ENCODE assay signal across 8 cellular contexts in genomic region chr12:64256166-64256800, GRCh38. TPM values are rescaled to one million over a fixed set of nuclear protein-coding genes. Genes with fewer than 3 reads are reported as not detected.
DNase-seq lines count a peak whose midpoint lies in the region; ATAC-seq, FAIRE-seq and TF ChIP-seq lines count a peak whose summit lies in the region.

No MANE protein-coding gene starts in this region.

- RAD21 ChIA-PET in GM12878 (lab: Charles Lee; ENCODE audit: unreplicated experiment), result interaction anchor here (1.0 to 1.7 kb wide), 4 partner anchors 10 to 413 kb away, joined by 3 to 9 read pairs (median 4); partner anchors contain the start of gene SRGAP1

- H3K9me3 ChIP-seq in GM23248 (ENCODE audit: low read depth), result no peaks in the 10 kb centered on the region
- no peaks in the 10 kb centered on the region for H3K9me3 ChIP-seq in GM12878 (replicated peaks; ENCODE audit: control insufficient read depth, insufficient read depth, low read length)
- no peaks in the 10 kb centered on the region for H3K9me3 ChIP-seq in suprapubic skin

- no TSS peak for BruUV-seq in GM12878 (replicated peaks; lab: Mats Ljungman, UMichigan)

- peaks cover 12% of the 10 kb centered on the region for H3F3A ChIP-seq in GM23248 (ENCODE audit: insufficient read depth)

- H3K4me3 ChIP-seq in AG10803 (ENCODE audit: low read length), result no peak overlapping the region
- H3K4me3 ChIP-seq in GM23248, result no peak overlapping the region
- no peak overlapping the region for H3K4me3 ChIP-seq in GM12878
- H3K4me3 ChIP-seq in suprapubic skin, result no peak overlapping the region

- H3K27me3 ChIP-seq in GM23248 (replicated peaks; ENCODE audit: insufficient read depth) (no peaks in the 10 kb centered on the region), GM12878 (replicated peaks in 1 of 2; ENCODE audit: control insufficient read depth in 2 of 2, insufficient read depth in 2 of 2, low read length in 1 of 2) (no peaks in the 10 kb centered on the region), suprapubic skin (no peaks in the 10 kb centered on the region)

- in situ Hi-C loops in GM23248 (cut with MboI) (no loop called here), GM12878 (cut with MboI) (loop anchor here (25.0 kb wide), 2 partner anchors 844 to 1144 kb away; no protein-coding TSS in a partner anchor)

- TF ChIP-seq CTCF in AG10803 (conservative IDR thresholded peaks at IDR 0.05; ENCODE audit: low read length) (peak; percentile 79), GM12878 (IDR thresholded peaks at IDR 0.05 in 2 of 3, conservative IDR thresholded peaks at IDR 0.05 in 1 of 3; ENCODE audit: control insufficient read depth in 2 of 3, extremely low read depth in 1 of 3, insufficient read depth in 1 of 3, low read depth in 3 of 3, low read length in 3 of 3) (peak; percentile 38 to 72 (median 46); a peak in 5 of 6 replicates), suprapubic skin (IDR thresholded peaks at IDR 0.05) (peak; percentile 50 to 63)

- WGBS in GM23248 (ENCODE audit: low coverage in 1 of 2, low lambda C conversion rate in 2 of 2, missing lambda C conversion rate in 2 of 2), 2 experiments, result 52 to 53% methylated on average over 4 of the region's 4 CpGs
- 75% methylated on average over 4 of the region's 4 CpGs for WGBS in GM12878 (ENCODE audit: insufficient coverage, insufficient replicate concordance, low lambda C conversion rate, missing lambda C conversion rate)
- 63% methylated on average over 4 of the region's 4 CpGs for WGBS in suprapubic skin

- no peak overlapping the region for H3K4me2 ChIP-seq in GM23248 (ENCODE audit: unreplicated experiment)
- H3K4me2 ChIP-seq in GM12878 (ENCODE audit: control insufficient read depth, insufficient read depth), result no peak overlapping the region

- intact Hi-C loops in GM12878 (cut with micrococcal nuclease; ENCODE audit: unreplicated experiment), result loop anchor here (1.0 to 10.0 kb wide), 6 partner anchors 413 to 1154 kb away; partner anchors contain the start of gene DPY19L2

- H3K9me2 ChIP-seq in GM23248 (ENCODE audit: insufficient read depth), result no peaks in the 10 kb centered on the region

- H3K79me2 ChIP-seq in GM23248 (ENCODE audit: insufficient read depth) (no peaks in the 10 kb centered on the region), GM12878 (ENCODE audit: control insufficient read depth, insufficient read depth, low read length) (no peaks in the 10 kb centered on the region)

- H3K27ac ChIP-seq in GM23248 (no peak overlapping the region), GM12878 (ENCODE audit: control insufficient read depth, insufficient read depth) (no peak overlapping the region), suprapubic skin (no peak overlapping the region)

- DNase-seq in AG10803 (ENCODE audit: low read depth) (peak; percentile 59), GM23248 (peak; percentile 84), NCI-H2227 treated with DMSO at 0.1 percent for 48 hours (lab: John Stamatoyannopoulos, UW) (peak; percentile 72), GM12878 (ENCODE audit: low read depth, low spot score) (no peak), inferior parietal cortex (ENCODE audit: extremely low spot score) (peak; percentile 94), suprapubic skin (ENCODE audit: low spot score in 2 of 2) (no peak)
- DNase-seq in activated naive CD4-positive, alpha-beta T cell (lab: John Stamatoyannopoulos, UW), result no peak

- peak; percentile 91 for TF ChIP-seq RAD21 in GM12878 (IDR thresholded peaks at IDR 0.05; ENCODE audit: insufficient read depth, low read depth, low read length)

- ATAC-seq in GM12878 (peak; percentile 63), HG02759 (IDR thresholded peaks at IDR 0.05; ENCODE audit: unreplicated experiment) (no peak)

- CTCF ChIA-PET in GM12878 (lab: Yijun Ruan, JAX), result interaction anchor here (0.6 to 3.9 kb wide), 17 partner anchors 10 to 836 kb away, joined by 3 to 29 read pairs (median 3); partner anchors contain the start of gene SRGAP1

- H3K9ac ChIP-seq in GM23248 (no peak overlapping the region), GM12878 (ENCODE audit: control insufficient read depth, insufficient read depth, low read length) (no peak overlapping the region)

- H3K36me3 ChIP-seq in GM23248 (ENCODE audit: low read depth) (no peaks in the 10 kb centered on the region), GM12878 (ENCODE audit: control insufficient read depth in 2 of 2, insufficient read depth in 2 of 2, low read length in 1 of 2) (no peaks in the 10 kb centered on the region), suprapubic skin (no peaks in the 10 kb centered on the region)

- SMC1A ChIA-PET in GM12878 (lab: Charles Lee; ENCODE audit: uncharacterized antibody, unreplicated experiment), result interaction anchor here (0.9 to 2.9 kb wide), 11 partner anchors 9 to 488 kb away, joined by 3 to 13 read pairs (median 3); partner anchors contain the start of gene SRGAP1

- H3K4me1 ChIP-seq in GM23248 (ENCODE audit: insufficient read depth), result peaks cover 12% of the 10 kb centered on the region
- H3K4me1 ChIP-seq in GM12878 (ENCODE audit: control insufficient read depth, insufficient read depth, low read length), result no peaks in the 10 kb centered on the region
- peaks cover 4% of the 10 kb centered on the region for H3K4me1 ChIP-seq in suprapubic skin

- TF ChIP-seq EP300 in GM12878 (IDR thresholded peaks at IDR 0.05; ENCODE audit: borderline replicate concordance in 1 of 2, control insufficient read depth in 1 of 2, low read depth in 2 of 2, low read length in 2 of 2), result no peak
- no peak for TF ChIP-seq EP300 in suprapubic skin (IDR thresholded peaks at IDR 0.05)

- peak overlapping the region; percentile 37; the same call in 1 of the 2 replicates for H2AFZ ChIP-seq in GM23248
- no peak overlapping the region for H2AFZ ChIP-seq in GM12878 (ENCODE audit: control insufficient read depth, low read depth, low read length)

- POLR2A ChIA-PET in GM12878 (lab: Charles Lee), result no interaction called here

- no peaks in the 10 kb centered on the region for H4K20me1 ChIP-seq in GM23248 (ENCODE audit: insufficient read depth)
- H4K20me1 ChIP-seq in GM12878 (ENCODE audit: control insufficient read depth, insufficient read depth), result no peaks in the 10 kb centered on the region

- no peak for TF ChIP-seq POLR2A in GM12878 (IDR thresholded peaks at IDR 0.05; ENCODE audit: low read depth, low read length)
- no peak for TF ChIP-seq POLR2A in suprapubic skin (IDR thresholded peaks at IDR 0.05)

- peak; percentile 56 for FAIRE-seq in GM12878 (lab: Jason Lieb, UNC)

TF ChIP-seq in GM12878, 131 proteins besides CTCF, POLR2A, EP300 and RAD21:
- TF ChIP-seq YY1 (IDR thresholded peaks at IDR 0.05; ENCODE audit: low read depth, low read length) (no peak), SMC3 (IDR thresholded peaks at IDR 0.05; ENCODE audit: borderline replicate concordance, low read length) (peak; percentile 93; the same call in 1 of the 2 replicates)
- TF ChIP-seq, protein P1, sequence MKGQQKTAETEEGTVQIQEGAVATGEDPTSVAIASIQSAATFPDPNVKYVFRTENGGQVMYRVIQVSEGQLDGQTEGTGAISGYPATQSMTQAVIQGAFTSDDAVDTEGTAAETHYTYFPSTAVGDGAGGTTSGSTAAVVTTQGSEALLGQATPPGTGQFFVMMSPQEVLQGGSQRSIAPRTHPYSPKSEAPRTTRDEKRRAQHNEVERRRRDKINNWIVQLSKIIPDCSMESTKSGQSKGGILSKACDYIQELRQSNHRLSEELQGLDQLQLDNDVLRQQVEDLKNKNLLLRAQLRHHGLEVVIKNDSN (IDR thresholded peaks at IDR 0.05; ENCODE audit: borderline replicate concordance, extremely low read length, insufficient read depth, low read depth, low read length), result no peak

RNA-seq across cellular contexts. Expression of gene KICS2, which starts 34.2 kb away (rescaled TPM):
- 2.9 and 5.1 TPM in 2 replicates for total RNA-seq in GM23248 (2014; rRNA removed; shearing (Covaris generic))
- polyA plus RNA-seq in GM23248 (2016; fragmentation: Nextera tagmentation; extraction: Ambion mirVana), result 3.5 and 4.1 TPM in 2 replicates
- 56.7 and 58.4 TPM in 2 replicates for total RNA-seq in GM12878 (2013; cell fraction: nucleolus; rRNA removed)
- total RNA-seq in GM12878 (2014; rRNA removed), result 11.0 and 12.2 TPM in 2 replicates
- total RNA-seq in GM12878 (2014; rRNA removed; fragmentation: Illumina TruSeq; extraction: Trizol), result 8.4 and 8.8 TPM in 2 replicates
- total RNA-seq in GM12878 (2021), result 10.2 and 10.4 TPM in 2 replicates
- polyA plus RNA-seq in GM12878 (2011; ENCODE audit: low read depth), result 2.5 TPM
- polyA plus RNA-seq in GM12878 (2011; rRNA removed), result 13.1 and 14.2 TPM in 2 replicates
- 11.5 and 13.1 TPM in 2 replicates for polyA plus RNA-seq in GM12878 (2011; cell fraction: cytosol; rRNA removed)
- polyA plus RNA-seq in GM12878 (2011; cell fraction: nucleus; rRNA removed), result 11.8 and 11.9 TPM in 2 replicates
- 4.5 and 6.0 TPM in 2 replicates for polyA plus RNA-seq in GM12878 (2012)
- 9.7 and 13.4 TPM in 2 replicates for polyA plus RNA-seq in GM12878 (2014; fragmentation: Illumina TruSeq; extraction: Trizol)
- polyA plus RNA-seq in GM12878 (2014; fragmentation: Nextera tagmentation; extraction: Ambion mirVana), result 1 to 10 TPM; 3.9 to 4.4 TPM
- polyA plus RNA-seq in GM12878 (2014; rRNA removed), result 7.9 and 12.2 TPM in 2 replicates
- 1 to 10 TPM; 9.2 TPM for polyA plus RNA-seq in GM12878 (2016; fragmentation: Nextera tagmentation; extraction: Ambion mirVana)
- 18.4 and 21.7 TPM in 2 replicates for polyA minus RNA-seq in GM12878 (2011; rRNA and poly(A)+ RNA removed)
- 6.3 and 6.5 TPM in 2 replicates for polyA minus RNA-seq in GM12878 (2011; cell fraction: cytosol; rRNA and poly(A)+ RNA removed)
- 25.4 and 44.9 TPM in 2 replicates for polyA minus RNA-seq in GM12878 (2011; cell fraction: nucleus; rRNA and poly(A)+ RNA removed)
- total RNA-seq in suprapubic skin, result 10 to 100 TPM; 14.6 to 43.0 (median 16.7) TPM

Comparison
In these comparisons a context has a peak if more than half of its experiments do, and no peak if none do; other contexts are left out.
1. DNase-seq: peak in AG10803 (single experiment), GM23248 (single experiment), NCI-H2227 treated with DMSO at 0.1 percent for 48 hours (single experiment) and inferior parietal cortex (single experiment); none in GM12878 (single experiment), suprapubic skin (0 of 2) and activated naive CD4-positive, alpha-beta T cell (0 of 4).
2. Peak in every context shown above with its lines, with median percentiles within 50 percentile points of each other: CTCF ChIP-seq.